ENCODE assay signal across 33 cellular contexts in the genomic region with DNA sequence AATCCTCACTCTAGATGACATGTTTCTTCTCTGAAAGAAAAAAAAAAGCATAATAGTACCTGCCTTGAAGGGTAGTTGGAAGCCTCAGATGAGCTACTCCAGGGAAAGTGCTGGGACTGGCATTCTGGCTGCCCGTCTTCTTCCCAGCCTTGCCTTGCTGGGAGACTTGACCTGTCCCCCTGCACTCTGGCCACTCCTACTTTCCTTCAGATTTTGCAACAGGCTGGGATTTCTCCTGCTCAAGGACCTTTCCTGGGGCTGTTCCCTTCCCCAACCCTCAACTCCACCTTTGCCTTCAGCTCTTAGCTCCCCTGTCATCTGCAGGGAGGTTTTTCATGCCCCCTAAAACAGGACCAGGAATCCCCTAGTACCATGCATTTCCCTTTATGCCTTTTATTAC.
"Had no signal": no experiment of that assay in that cellular context is flagged by ENCODE, and none has a peak within 500 bp of the region (broad histone marks: within the 10 kb centered on the region; RNA-seq: fewer than 3 reads in every experiment).

No MANE protein-coding gene starts in this region.

- H3K4me1 ChIP-seq: SJCRH30 had no signal

- ATAC-seq: activated CD8-positive, alpha-beta T cell treated with anti-CD3 and anti-CD28 coated beads for 36 hours; activated T-cell treated with anti-CD3 and anti-CD28 coated beads, Interleukin-2, amount 50 U/mL, for 72 hours; activated T-helper 17 cell treated with anti-CD3 and anti-CD28 coated beads, Interleukin-2, amount 50 U/mL, for 72 hours; Panc1 had no signal

- H3K36me3 ChIP-seq: brain microvascular endothelial cell, cardiac muscle cell, SJCRH30, WERI-Rb-1 had no signal

- H3K4me3 ChIP-seq: cardiac muscle cell, SJCRH30, SK-N-MC had no signal

- DNase-seq: activated CD4-positive, alpha-beta T cell treated with anti-CD3 and anti-CD28 coated beads, Interleukin-2, amount 10 ng/mL, durations not matched to agents 24 days and 14 days; activated CD4-positive, alpha-beta T cell treated with anti-CD3 and anti-CD28 coated beads, Interleukin-2, amount 50 U/mL, for 4 hours; activated CD8-positive, alpha-beta T cell treated with anti-CD3 and anti-CD28 coated beads for 36 hours; activated effector memory CD4-positive, alpha-beta T cell treated with anti-CD3 and anti-CD28 coated beads, Interleukin-2, amount 50 U/mL, for 16 hours; activated naive CD4-positive, alpha-beta T cell; activated naive CD4-positive, alpha-beta T cell treated with anti-CD3 and anti-CD28 coated beads, Interleukin-2, amount 50 U/mL, for 16 hours; activated naive CD8-positive, alpha-beta T cell treated with anti-CD3 and anti-CD28 coated beads for 36 hours; activated T-cell treated with anti-CD3 and anti-CD28 coated beads, Interleukin-2, amount 50 U/mL, for 1 hour; activated T-cell treated with anti-CD3 and anti-CD28 coated beads, Interleukin-2, amount 50 U/mL, for 72 hours; amniotic stem cell; aorta; brain microvascular endothelial cell; Kasumi-1; KG1; MM.1S; MV-4-11; NCI-H1092; NCI-H1436 treated with DMSO at 0.1 percent for 48 hours; NCI-H1694 treated with DMSO at 0.1 percent for 48 hours; NCI-H2029 treated with DMSO at 0.1 percent for 48 hours; NCI-H2107; NCI-H2171; NCI-H510A; NCI-H526; NK-92 treated with Interleukin-12 subunit alpha and Interleukin-12 subunit beta, amount 100 ng/mL, for 24 hours; SHP77; SJCRH30; T1000; WERI-Rb-1 had no signal

- H3K27me3 ChIP-seq: brain microvascular endothelial cell, cardiac muscle cell, SJCRH30 had no signal

- H3K27ac ChIP-seq: brain microvascular endothelial cell, cardiac muscle cell, SJCRH30, SK-N-MC, WERI-Rb-1 had no signal

- H3K9me3 ChIP-seq: SJCRH30 had no signal
